Comparison of ENCODE assay signal across 10 cellular contexts in genomic region chr2:54763636-54764291, GRCh38. TPM values are rescaled to one million over a fixed set of nuclear protein-coding genes. Genes with fewer than 3 reads are reported as not detected.
DNase-seq lines count a peak whose midpoint lies in the region; ATAC-seq, FAIRE-seq and TF ChIP-seq lines count a peak whose summit lies in the region.
"Had no signal": no experiment of that assay in that cellular context is flagged by ENCODE, and none has a peak within 500 bp of the region (broad histone marks: within the 10 kb centered on the region; RNA-seq: fewer than 3 reads in every experiment).

No MANE protein-coding gene starts in this region.

- peak; percentile 50 for FAIRE-seq in GM12891 (lab: Jason Lieb, UNC)

- ATAC-seq in HG02870 (IDR thresholded peaks at IDR 0.05; ENCODE audit: unreplicated experiment), result no peak

- TF ChIP-seq POLR2A in GM12891 (IDR thresholded peaks at IDR 0.05; ENCODE audit: low read depth, low read length), result no peak

- DNase-seq in CD1c-positive myeloid dendritic cell (ENCODE audit: extremely low spot score), result peak; percentile 12
- no peak for DNase-seq in GM12891 (ENCODE audit: insufficient read length, low spot score)
- peak; percentile 8 for DNase-seq in RPMI8226
- DNase-seq in globus pallidus (ENCODE audit: low spot score), result peak; percentile 3
- no peak for DNase-seq in GDM1 (lab: John Stamatoyannopoulos, UW)
- no peak for DNase-seq in NCI-H1092 treated with DMSO at 0.1 percent for 48 hours (lab: John Stamatoyannopoulos, UW)
- no peak for DNase-seq in Ammon's horn (ENCODE audit: low spot score)
- DNase-seq: immature natural killer cell, tibial artery had no signal

TF ChIP-seq in GM12891, 5 proteins besides CTCF, POLR2A, EP300 and RAD21:
- TF ChIP-seq TAF1 (IDR thresholded peaks at IDR 0.05; ENCODE audit: low read depth, low read length) (no peak), POU2F2 (IDR thresholded peaks at IDR 0.05; ENCODE audit: low read depth, low read length) (no peak), PAX5 (IDR thresholded peaks at IDR 0.05; ENCODE audit: insufficient read depth, low read length, severe bottlenecking) (no peak), SPI1 (IDR thresholded peaks at IDR 0.05; ENCODE audit: low read depth, low read length) (no peak), POLR2AphosphoS5 (IDR thresholded peaks at IDR 0.05; ENCODE audit: low read depth, low read length) (no peak)
TF ChIP-seq in GM12891: peak in this region for 0.

RNA-seq across cellular contexts. Expression of gene EML6, which starts 40.3 kb away (rescaled TPM):
- polyA plus RNA-seq in GM12891 (2012; ENCODE audit: low read depth, missing spikeins), result 0.01 TPM

Comparison
In these comparisons a context has a peak if more than half of its experiments do, and no peak if none do; other contexts are left out.
1. DNase-seq: peak in CD1c-positive myeloid dendritic cell (single experiment), RPMI8226 (single experiment) and globus pallidus (single experiment); none in GM12891 (single experiment), GDM1 (single experiment), NCI-H1092 treated with DMSO at 0.1 percent for 48 hours (single experiment) and Ammon's horn (single experiment).